ENCODE assay signal across 11 cellular contexts in genomic region chr2:235793163-235793752, GRCh38.
DNase-seq lines count a peak whose midpoint lies in the region; ATAC-seq and TF ChIP-seq lines count a peak whose summit lies in the region.
"Had no signal": no experiment of that assay in that cellular context is flagged by ENCODE, and none has a peak within 500 bp of the region (broad histone marks: within the 10 kb centered on the region; RNA-seq: fewer than 3 reads in every experiment).

No MANE protein-coding gene starts in this region.

- no peaks in the 10 kb centered on the region for H3K9me3 ChIP-seq in psoas muscle

- WGBS in psoas muscle, 3 donors: 79 to 81% (median 79%) methylated on average over 13 of the region's 13 CpGs

- no peak overlapping the region for H3K27ac ChIP-seq in epithelial cell of prostate
- H3K27ac ChIP-seq in psoas muscle: no peak overlapping the region
- H3K27ac ChIP-seq: 22Rv1 had no signal

- H3K4me1 ChIP-seq in psoas muscle: no peaks in the 10 kb centered on the region

- H3K4me3 ChIP-seq in psoas muscle: no peak overlapping the region

- peaks cover 0 to 11% of the 10 kb centered on the region in 2 donors for H3K36me3 ChIP-seq in psoas muscle (ENCODE audit: insufficient read depth in 1 of 2, low read depth in 1 of 2)

- TF ChIP-seq CTCF in psoas muscle (IDR thresholded peaks at IDR 0.05): peak; percentile 8

- ATAC-seq in psoas muscle: no peak
- ATAC-seq: stimulated activated memory B cell treated with anti-CD40 and anti-IgM and Interleukin-4, amounts not matched to agents 10 μg/mL and 1 μg/mL and 100 μg/mL, for 72 hours had no signal

- DNase-seq in DMS53 (lab: John Stamatoyannopoulos, UW): peak; percentile 14
- DNase-seq in DMS53 treated with DMSO at 0.1 percent for 48 hours (lab: John Stamatoyannopoulos, UW; ENCODE audit: unreplicated experiment): no peak
- DNase-seq in NCI-H2227 (lab: John Stamatoyannopoulos, UW; ENCODE audit: unreplicated experiment): peak; percentile 34
- DNase-seq in epithelial cell of prostate (ENCODE audit: low read depth, low spot score): peak; percentile 31
- DNase-seq in psoas muscle: no peak
- DNase-seq in activated CD4-positive, CD25-positive, alpha-beta regulatory T cell (lab: John Stamatoyannopoulos, UW): no peak
- no peak for DNase-seq in cerebellar nuclear complex (lab: John Stamatoyannopoulos, UW)
- DNase-seq in SHP77 treated with DMSO at 0.1 percent for 48 hours (lab: John Stamatoyannopoulos, UW): no peak
- DNase-seq: NCI-H524 treated with DMSO at 0.1 percent for 48 hours had no signal

- intact Hi-C loops in psoas muscle (cut with DNase I): no loop called here

- H3K27me3 ChIP-seq in psoas muscle (ENCODE audit: insufficient read depth in 3 of 3, low read length in 2 of 3): no peaks in the 10 kb centered on the region

Comparison
In these comparisons a context has a peak if more than half of its experiments do, and no peak if none do; other contexts are left out.
1. DNase-seq: peak in DMS53 (single experiment), NCI-H2227 (single experiment) and epithelial cell of prostate (single experiment); none in DMS53 treated with DMSO at 0.1 percent for 48 hours (single experiment), psoas muscle (0 of 2), activated CD4-positive, CD25-positive, alpha-beta regulatory T cell (0 of 4), cerebellar nuclear complex (0 of 2) and SHP77 treated with DMSO at 0.1 percent for 48 hours (single experiment).